Comparison of ENCODE assay signal across 19 cellular contexts in the genomic region with DNA sequence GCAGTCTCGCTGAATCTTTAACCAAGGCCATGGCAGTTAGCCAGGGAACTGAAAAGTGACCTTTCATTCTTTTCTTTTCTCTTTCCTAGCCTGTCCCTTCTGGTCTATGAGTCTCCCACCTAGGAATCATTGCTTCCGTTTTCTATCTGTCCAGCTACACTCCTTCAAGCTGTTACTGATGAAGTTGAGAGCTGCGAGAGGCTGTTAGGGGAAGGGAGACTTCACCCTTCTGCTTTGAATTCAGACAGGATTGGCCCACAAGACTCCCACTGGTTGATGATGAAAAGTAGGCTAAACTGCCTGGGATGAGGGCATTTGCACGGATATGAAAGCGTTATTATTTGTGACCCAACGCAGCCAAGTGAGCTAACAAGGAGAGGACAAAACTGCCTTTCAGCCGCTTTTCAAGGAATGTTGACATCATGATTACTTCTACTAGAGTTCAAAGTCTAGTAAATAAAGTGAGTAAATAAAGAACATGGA. TPM values are rescaled to one million over a fixed set of nuclear protein-coding genes. Genes with fewer than 3 reads are reported as not detected.
A peak's percentile ranks its signal among the peaks of the same experiment; 100 is the strongest.
DNase-seq lines count a peak whose midpoint lies in the region; ATAC-seq and TF ChIP-seq lines count a peak whose summit lies in the region.
"Had no signal": no experiment of that assay in that cellular context is flagged by ENCODE, and none has a peak within 500 bp of the region (broad histone marks: within the 10 kb centered on the region; RNA-seq: fewer than 3 reads in every experiment).

No MANE protein-coding gene starts in this region.

- H3K9me3 Mint-ChIP-seq in MCF 10A (ENCODE audit: unreplicated experiment) = no peaks in the 10 kb centered on the region
- H3K9me3 Mint-ChIP-seq: activated CD4-positive, alpha-beta memory T cell treated with anti-CD3 and anti-CD28 coated beads for 36 hours; activated naive CD4-positive, alpha-beta T cell treated with anti-CD3 and anti-CD28 coated beads, Interleukin-2, amount 10 ng/mL, durations not matched to agents 7 days and 5 days; CD4-positive, alpha-beta T cell had no signal

- CTCF ChIA-PET in MCF 10A (lab: Yijun Ruan, JAX) = interaction anchor here (0.7 to 2.8 kb wide), 5 partner anchors 13 to 164 kb away, joined by 3 to 16 read pairs (median 4); no protein-coding TSS in a partner anchor

- no peak overlapping the region for H3K27ac Mint-ChIP-seq in MCF 10A (ENCODE audit: low read depth, unreplicated experiment)
- H3K27ac Mint-ChIP-seq: activated CD4-positive, alpha-beta memory T cell treated with anti-CD3 and anti-CD28 coated beads for 36 hours; activated naive CD4-positive, alpha-beta T cell treated with anti-CD3 and anti-CD28 coated beads, Interleukin-2, amount 10 ng/mL, durations not matched to agents 7 days and 5 days; CD4-positive, alpha-beta T cell had no signal

- BruUV-seq in MCF 10A (replicated peaks; lab: Mats Ljungman, UMichigan) = no TSS peak

- ATAC-seq in mucosa of descending colon (peak; percentile 8), GM21825 (IDR thresholded peaks at IDR 0.05; ENCODE audit: unreplicated experiment) (no peak), esophagus mucosa (no peak)

- no peak overlapping the region for H3K4me3 Mint-ChIP-seq in MCF 10A (ENCODE audit: unreplicated experiment)
- H3K4me3 Mint-ChIP-seq: activated CD4-positive, alpha-beta memory T cell treated with anti-CD3 and anti-CD28 coated beads for 36 hours; activated naive CD4-positive, alpha-beta T cell treated with anti-CD3 and anti-CD28 coated beads, Interleukin-2, amount 10 ng/mL, durations not matched to agents 7 days and 5 days; CD4-positive, alpha-beta T cell had no signal

- H3K36me3 ChIP-seq in esophagus squamous epithelium (peaks cover 0 to 11% (median 0%) of the 10 kb centered on the region in 3 donors), mucosa of descending colon (ENCODE audit: low read depth) (no peaks in the 10 kb centered on the region)
- H3K36me3 ChIP-seq: MG63, ovary had no signal

- H3K27me3 Mint-ChIP-seq in MCF 10A (ENCODE audit: insufficient read depth, unreplicated experiment) = no peaks in the 10 kb centered on the region
- H3K27me3 Mint-ChIP-seq: activated CD4-positive, alpha-beta memory T cell treated with anti-CD3 and anti-CD28 coated beads for 36 hours; activated naive CD4-positive, alpha-beta T cell treated with anti-CD3 and anti-CD28 coated beads, Interleukin-2, amount 10 ng/mL, durations not matched to agents 7 days and 5 days; CD4-positive, alpha-beta T cell had no signal

- H3K36me3 Mint-ChIP-seq in MCF 10A (ENCODE audit: insufficient read depth, unreplicated experiment) = no peaks in the 10 kb centered on the region

- H3K4me1 Mint-ChIP-seq in MCF 10A (ENCODE audit: insufficient read depth, unreplicated experiment) = peaks cover 8% of the 10 kb centered on the region
- H3K4me1 Mint-ChIP-seq: activated naive CD4-positive, alpha-beta T cell treated with anti-CD3 and anti-CD28 coated beads, Interleukin-2, amount 10 ng/mL, durations not matched to agents 7 days and 5 days had no signal

- H3K4me3 ChIP-seq in esophagus squamous epithelium = no peak overlapping the region
- no peak overlapping the region for H3K4me3 ChIP-seq in mucosa of descending colon
- H3K4me3 ChIP-seq: coronary artery, MG63, ovary had no signal

- DNase-seq in RPMI7951 (ENCODE audit: low read depth) (peak; percentile 15), esophagus squamous epithelium (lab: John Stamatoyannopoulos, UW) (no peak), mucosa of descending colon (peak in 1 of 3 donors; percentile 67), T-helper 2 cell (no peak), MCF 10A (ENCODE audit: unreplicated experiment) (no peak)
- DNase-seq: activated CD4-positive, alpha-beta memory T cell treated with anti-CD3 and anti-CD28 coated beads for 36 hours; activated naive CD4-positive, alpha-beta T cell treated with anti-CD3 and anti-CD28 coated beads, Interleukin-2, amount 10 ng/mL, durations not matched to agents 7 days and 5 days; CD4-positive, alpha-beta T cell; islet precursor cell; stimulated activated CD4-positive, alpha-beta T cell treated with anti-CD3 and anti-CD28 coated beads, Interleukin-2, amount 100 ng/mL, for 48 hours; stimulated activated naive CD4-positive, alpha-beta T cell treated with Interleukin-2 at 50 U/mL for 16 hours had no signal

- H3K9me3 ChIP-seq in esophagus squamous epithelium (no peaks in the 10 kb centered on the region), mucosa of descending colon (no peaks in the 10 kb centered on the region)
- H3K9me3 ChIP-seq: MG63, ovary had no signal

- H3K27me3 ChIP-seq in esophagus squamous epithelium = no peaks in the 10 kb centered on the region
- H3K27me3 ChIP-seq: MG63, ovary had no signal

- peaks cover 6 to 32% (median 26%) of the 10 kb centered on the region in 3 donors for H3K4me1 ChIP-seq in esophagus squamous epithelium
- peaks cover 8% of the 10 kb centered on the region for H3K4me1 ChIP-seq in mucosa of descending colon (ENCODE audit: low read depth)

- 64 to 88% methylated on average over 6 of the region's 7 CpGs for WGBS in esophagus squamous epithelium, 2 donors

- POLR2A ChIA-PET in MCF 10A (lab: Yijun Ruan, JAX) = interaction anchor here (0.6 to 2.4 kb wide), 4 partner anchors 7 to 1371 kb away, joined by 3 to 6 read pairs (median 4); no protein-coding TSS in a partner anchor

- no peak for TF ChIP-seq POLR2A in esophagus squamous epithelium (IDR thresholded peaks at IDR 0.05)

- H3K27ac ChIP-seq in esophagus squamous epithelium (peak overlapping the region in 3 of 4 donors; percentile 8 to 45 (median 10)), temporal lobe (ENCODE audit: low read depth, low read length) (peak overlapping the region; percentile 15)
- H3K27ac ChIP-seq: coronary artery had no signal

- intact Hi-C loops in esophagus squamous epithelium (cut with DNase I) = no loop called here
- intact Hi-C loops in mucosa of descending colon (cut with DNase I, micrococcal nuclease) = no loop called here
- intact Hi-C loops in MCF 10A (cut with micrococcal nuclease) = no loop called here

- TF ChIP-seq CTCF in esophagus squamous epithelium (IDR thresholded peaks at IDR 0.05) (no peak), mucosa of descending colon (IDR thresholded peaks at IDR 0.05) (no peak), MCF 10A (IDR thresholded peaks at IDR 0.05; ENCODE audit: unreplicated experiment) (no peak)

RNA-seq across cellular contexts. Expression of a gene that starts 30.2 kb away (rescaled TPM):
- 1.6 and 1.7 TPM in 2 replicates for total RNA-seq in RPMI7951 (2014; rRNA removed; shearing (Covaris generic))
- total RNA-seq in esophagus squamous epithelium (10 to 100 TPM in 2 of 4 donors, 1 to 10 TPM in 2; 7.4 to 16.2 (median 10.2) TPM), mucosa of descending colon (10 to 100 TPM; 40.6 to 57.1 (median 48.4) TPM), temporal lobe (21.4 TPM), MCF 10A (2022) (4.3 and 7.6 TPM in 2 replicates), esophagus mucosa (15.7 TPM)
- total RNA-seq: OCI-LY7 had no signal

RNA-seq across cellular contexts. Expression of a gene that starts 58.6 kb away (rescaled TPM):
- not detected in 2 replicates for total RNA-seq in RPMI7951 (2014; rRNA removed; shearing (Covaris generic))
- total RNA-seq in esophagus squamous epithelium = 1 to 10 TPM; 2.1 to 3.6 (median 2.7) TPM
- 1 to 10 TPM in 1 of 3 donors, under 1 TPM in 2; 0.14 to 2.1 (median 0.39) TPM for total RNA-seq in mucosa of descending colon
- total RNA-seq in temporal lobe = 34.2 TPM
- 4.4 and 6.3 TPM in 2 replicates for total RNA-seq in MCF 10A (2022)
- total RNA-seq in esophagus mucosa = 4.3 TPM
- total RNA-seq: fibroblast of villous mesenchyme, OCI-LY7 had no signal
